Comparison of ENCODE assay signal across 8 cellular contexts in the genomic region with DNA sequence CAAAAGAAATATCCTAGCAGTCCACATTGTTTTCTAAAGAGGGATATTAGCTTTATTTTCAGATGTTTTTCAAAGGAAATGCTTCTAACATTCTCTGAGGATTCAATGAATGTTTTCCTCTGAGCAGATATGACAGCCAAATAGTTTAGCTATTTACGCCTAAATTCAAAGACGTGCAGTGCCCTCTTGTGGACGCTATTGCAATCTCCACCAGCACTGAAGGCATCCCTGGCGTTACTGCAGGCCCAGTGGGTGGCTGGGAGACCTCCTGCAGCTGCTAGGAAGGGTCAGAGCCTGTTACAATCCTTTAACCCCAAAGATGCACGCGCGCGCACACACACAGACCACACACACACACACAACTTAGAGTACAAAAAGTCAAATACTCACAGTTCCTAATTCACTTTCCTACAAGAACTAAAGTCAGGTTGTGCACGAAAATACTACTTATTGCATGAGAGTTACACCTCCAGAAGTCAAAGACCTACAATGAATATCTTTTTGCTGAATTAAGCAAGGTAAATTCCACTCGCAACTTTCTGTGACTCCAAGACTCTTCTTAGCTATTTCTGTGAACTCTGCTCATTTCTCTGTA.
DNase-seq lines count a peak whose midpoint lies in the region; ATAC-seq and TF ChIP-seq lines count a peak whose summit lies in the region.

No MANE protein-coding gene starts in this region.

- ATAC-seq in GM18519 (IDR thresholded peaks at IDR 0.05; ENCODE audit: low FRiP score, unreplicated experiment): peak; percentile 51
- ATAC-seq in SK-N-SH treated with all-trans-retinoic acid at 6 μM for 48 hours: peak; percentile 84

- DNase-seq in AG08395 (ENCODE audit: low spot score) (peak; percentile 82), MV-4-11 (lab: John Stamatoyannopoulos, UW) (peak; percentile 75), brain pericyte (ENCODE audit: low read depth, low spot score) (peak; percentile 90), iris pigment epithelial cell (ENCODE audit: low read depth) (peak; percentile 74)
- DNase-seq in stimulated activated CD4-positive, alpha-beta T cell treated with anti-CD3 and anti-CD28 coated beads, Interleukin-15, amount 100 ng/mL, for 48 hours (ENCODE audit: low read depth in 2 of 2): peak; percentile 20 to 22
- DNase-seq in effector CD8-positive, alpha-beta T cell (lab: John Stamatoyannopoulos, UW): no peak

TF ChIP-seq in SK-N-SH treated with all-trans-retinoic acid at 6 μM for 48 hours, 23 proteins besides CTCF, POLR2A, EP300 and RAD21:
- no peak for TF ChIP-seq TOX (CRISPR knock-in tag; IDR thresholded peaks at IDR 0.05; ENCODE audit: borderline replicate concordance)
- no peak for TF ChIP-seq ZNF565 (CRISPR knock-in tag; conservative IDR thresholded peaks at IDR 0.05; ENCODE audit: low read depth)
- TF ChIP-seq CSDC2 (CRISPR knock-in tag; IDR thresholded peaks at IDR 0.05): no peak
- TF ChIP-seq TSHZ2 (CRISPR knock-in tag; IDR thresholded peaks at IDR 0.05): no peak
- TF ChIP-seq ARNTL (CRISPR knock-in tag; IDR thresholded peaks at IDR 0.05; ENCODE audit: borderline replicate concordance, low read depth): no peak
- no peak for TF ChIP-seq ZFP3 (CRISPR knock-in tag; IDR thresholded peaks at IDR 0.05)
- TF ChIP-seq GLIS3 (CRISPR knock-in tag; IDR thresholded peaks at IDR 0.05): no peak
- no peak for TF ChIP-seq TCF4 (CRISPR knock-in tag; IDR thresholded peaks at IDR 0.05; ENCODE audit: borderline replicate concordance)
- no peak for TF ChIP-seq ZC3H10 (CRISPR knock-in tag; IDR thresholded peaks at IDR 0.05)
- no peak for TF ChIP-seq BACH2 (CRISPR knock-in tag; IDR thresholded peaks at IDR 0.05; ENCODE audit: borderline replicate concordance)
- no peak for TF ChIP-seq OSR1 (CRISPR knock-in tag; IDR thresholded peaks at IDR 0.05)
- TF ChIP-seq SNAI2 (CRISPR knock-in tag; IDR thresholded peaks at IDR 0.05): no peak
- TF ChIP-seq, protein P1, sequence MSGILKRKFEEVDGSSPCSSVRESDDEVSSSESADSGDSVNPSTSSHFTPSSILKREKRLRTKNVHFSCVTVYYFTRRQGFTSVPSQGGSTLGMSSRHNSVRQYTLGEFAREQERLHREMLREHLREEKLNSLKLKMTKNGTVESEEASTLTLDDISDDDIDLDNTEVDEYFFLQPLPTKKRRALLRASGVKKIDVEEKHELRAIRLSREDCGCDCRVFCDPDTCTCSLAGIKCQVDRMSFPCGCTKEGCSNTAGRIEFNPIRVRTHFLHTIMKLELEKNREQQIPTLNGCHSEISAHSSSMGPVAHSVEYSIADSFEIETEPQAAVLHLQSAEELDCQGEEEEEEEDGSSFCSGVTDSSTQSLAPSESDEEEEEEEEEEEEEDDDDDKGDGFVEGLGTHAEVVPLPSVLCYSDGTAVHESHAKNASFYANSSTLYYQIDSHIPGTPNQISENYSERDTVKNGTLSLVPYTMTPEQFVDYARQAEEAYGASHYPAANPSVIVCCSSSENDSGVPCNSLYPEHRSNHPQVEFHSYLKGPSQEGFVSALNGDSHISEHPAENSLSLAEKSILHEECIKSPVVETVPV (CRISPR knock-in tag; IDR thresholded peaks at IDR 0.05): no peak
- no peak for TF ChIP-seq ISL1 (CRISPR knock-in tag; IDR thresholded peaks at IDR 0.05)
